ENCODE assay signal across 7 cellular contexts in the genomic region with DNA sequence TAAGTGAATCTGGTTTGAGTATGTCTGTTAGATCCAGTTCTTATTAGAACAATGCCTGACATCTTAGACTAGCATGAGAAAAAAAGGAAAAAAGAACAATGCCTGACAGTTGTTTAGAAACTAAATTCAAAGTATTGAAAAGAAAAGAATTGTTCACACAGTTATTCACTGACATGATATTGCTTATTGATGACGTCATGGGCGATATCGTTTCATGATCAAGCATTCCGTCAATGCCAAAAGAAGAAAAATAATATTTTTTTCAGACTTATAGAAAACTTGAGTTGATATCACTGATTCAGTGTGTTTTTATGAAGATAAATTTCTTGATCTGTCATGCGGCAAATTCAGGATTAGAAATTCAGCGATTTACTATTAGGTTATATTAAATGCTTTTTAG.
"Had no signal": no experiment of that assay in that cellular context is flagged by ENCODE, and none has a peak within 500 bp of the region (broad histone marks: within the 10 kb centered on the region; RNA-seq: fewer than 3 reads in every experiment).

No MANE protein-coding gene starts in this region.

- ATAC-seq: GM12878 had no signal

- H3K4me3 ChIP-seq: GM12878 had no signal

- FAIRE-seq: GM12878, GM12891, GM12892, GM18507, GM19239 had no signal

- DNase-seq: GDM1, GF-D8 had no signal
